Comparison of ENCODE assay signal across 9 cellular contexts in genomic region chr1:44294588-44295007, GRCh38.
DNase-seq lines count a peak whose midpoint lies in the region; ATAC-seq and TF ChIP-seq lines count a peak whose summit lies in the region.
"Had no signal": no experiment of that assay in that cellular context is flagged by ENCODE, and none has a peak within 500 bp of the region (broad histone marks: within the 10 kb centered on the region; RNA-seq: fewer than 3 reads in every experiment).

No MANE protein-coding gene starts in this region.

- DNase-seq in ELR (ENCODE audit: low read depth) (peak; percentile 55), NCI-H69 (lab: John Stamatoyannopoulos, UW) (peak; percentile 39), fibroblast of peridontal ligament (ENCODE audit: extremely low read depth) (peak; percentile 98), progenitor cell of endocrine pancreas (ENCODE audit: low spot score, unreplicated experiment) (no peak), NCI-H1105 (lab: John Stamatoyannopoulos, UW) (no peak), occipital lobe (lab: John Stamatoyannopoulos, UW) (no peak)
- DNase-seq in activated CD8-positive, alpha-beta T cell treated with anti-CD3 and anti-CD28 coated beads, Interleukin-2, amount 10 ng/mL, durations not matched to agents 7 days and 5 days = no peak
- DNase-seq: mammary epithelial cell had no signal

- POLR2A ChIA-PET in activated CD8-positive, alpha-beta T cell treated with anti-CD3 and anti-CD28 coated beads, Interleukin-2, amount 10 ng/mL, durations not matched to agents 7 days and 5 days (lab: Charles Lee) = no interaction called here

- H3K27me3 Mint-ChIP-seq in progenitor cell of endocrine pancreas = no peaks in the 10 kb centered on the region
- no peaks in the 10 kb centered on the region for H3K27me3 Mint-ChIP-seq in activated CD8-positive, alpha-beta T cell treated with anti-CD3 and anti-CD28 coated beads, Interleukin-2, amount 10 ng/mL, durations not matched to agents 7 days and 5 days (ENCODE audit: low read depth)

- H3K4me1 Mint-ChIP-seq in progenitor cell of endocrine pancreas (ENCODE audit: low read depth) = peaks cover 37% of the 10 kb centered on the region
- H3K4me1 Mint-ChIP-seq in activated CD8-positive, alpha-beta T cell treated with anti-CD3 and anti-CD28 coated beads, Interleukin-2, amount 10 ng/mL, durations not matched to agents 7 days and 5 days (ENCODE audit: low read depth) = no peaks in the 10 kb centered on the region

- H3K9me3 Mint-ChIP-seq in progenitor cell of endocrine pancreas (ENCODE audit: low read depth) = no peaks in the 10 kb centered on the region
- H3K9me3 Mint-ChIP-seq in activated CD8-positive, alpha-beta T cell treated with anti-CD3 and anti-CD28 coated beads, Interleukin-2, amount 10 ng/mL, durations not matched to agents 7 days and 5 days (ENCODE audit: insufficient read depth) = no peaks in the 10 kb centered on the region

- peak; percentile 44 for TF ChIP-seq CTCF in progenitor cell of endocrine pancreas (IDR thresholded peaks at IDR 0.05; ENCODE audit: unreplicated experiment)

- CTCF ChIA-PET in activated CD8-positive, alpha-beta T cell treated with anti-CD3 and anti-CD28 coated beads, Interleukin-2, amount 10 ng/mL, durations not matched to agents 7 days and 5 days (lab: Charles Lee) = interaction anchor here (1.0 kb wide), 1 partner anchor 77 kb away, joined by 3 read pairs; no protein-coding TSS in a partner anchor

- ATAC-seq in activated CD8-positive, alpha-beta T cell treated with anti-CD3 and anti-CD28 coated beads, Interleukin-2, amount 10 ng/mL, durations not matched to agents 7 days and 5 days = no peak
- ATAC-seq in HG02678 (IDR thresholded peaks at IDR 0.05; ENCODE audit: unreplicated experiment) = no peak

- H3K27ac Mint-ChIP-seq in progenitor cell of endocrine pancreas = no peak overlapping the region
- no peak overlapping the region for H3K27ac Mint-ChIP-seq in activated CD8-positive, alpha-beta T cell treated with anti-CD3 and anti-CD28 coated beads, Interleukin-2, amount 10 ng/mL, durations not matched to agents 7 days and 5 days

- no peak overlapping the region for H3K4me3 Mint-ChIP-seq in progenitor cell of endocrine pancreas (ENCODE audit: low read depth)
- no peak overlapping the region for H3K4me3 Mint-ChIP-seq in activated CD8-positive, alpha-beta T cell treated with anti-CD3 and anti-CD28 coated beads, Interleukin-2, amount 10 ng/mL, durations not matched to agents 7 days and 5 days

- H3K36me3 Mint-ChIP-seq in progenitor cell of endocrine pancreas (ENCODE audit: insufficient read depth) = peaks cover 20% of the 10 kb centered on the region
- peaks cover 3% of the 10 kb centered on the region for H3K36me3 Mint-ChIP-seq in activated CD8-positive, alpha-beta T cell treated with anti-CD3 and anti-CD28 coated beads, Interleukin-2, amount 10 ng/mL, durations not matched to agents 7 days and 5 days (ENCODE audit: low read depth)

Comparison
In these comparisons a context has a peak if more than half of its experiments do, and no peak if none do; other contexts are left out.
1. DNase-seq: peak in ELR (single experiment), NCI-H69 (single experiment) and fibroblast of peridontal ligament (single experiment); none in progenitor cell of endocrine pancreas (single experiment), activated CD8-positive, alpha-beta T cell treated with anti-CD3 and anti-CD28 coated beads, Interleukin-2, amount 10 ng/mL, durations not matched to agents 7 days and 5 days (single experiment), NCI-H1105 (single experiment) and occipital lobe (single experiment).